In the genomic region with DNA sequence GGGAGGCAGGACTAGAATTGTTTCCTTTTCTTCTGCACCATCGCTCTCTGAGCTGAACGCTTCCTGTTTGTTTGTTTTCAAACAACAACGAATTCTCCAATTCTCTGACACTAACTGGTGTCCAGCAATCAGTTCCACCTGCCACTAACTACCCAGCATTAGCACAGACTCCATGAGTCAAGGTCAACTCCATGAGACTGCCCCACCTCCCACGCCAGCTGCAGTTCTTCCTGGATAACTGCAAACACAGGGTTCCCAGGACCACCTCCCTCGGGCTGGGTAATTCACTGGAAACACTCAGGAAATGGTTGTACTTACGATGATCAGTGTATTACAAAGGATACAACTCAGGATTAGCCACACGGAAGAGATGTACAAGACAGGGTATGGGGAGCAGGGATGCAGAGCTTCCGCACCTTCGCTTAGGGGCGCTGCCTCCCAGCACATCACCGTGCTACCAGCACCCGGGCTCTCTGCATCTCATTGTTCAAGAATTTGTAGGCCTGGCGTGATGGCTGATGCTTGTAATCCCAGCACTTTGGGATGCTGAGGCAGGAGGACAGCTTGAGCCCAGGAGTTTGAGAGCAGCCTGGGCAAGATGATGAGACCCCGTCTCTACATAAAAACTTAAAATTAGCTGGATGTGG, we compare ENCODE assay signal across 24 cellular contexts.
"Had no signal": no experiment of that assay in that cellular context is flagged by ENCODE, and none has a peak within 500 bp of the region (broad histone marks: within the 10 kb centered on the region; RNA-seq: fewer than 3 reads in every experiment).

No MANE protein-coding gene starts in this region.

- ATAC-seq: activated CD4-positive, CD25-positive, alpha-beta regulatory T cell treated with anti-CD3 and anti-CD28 coated beads, Interleukin-2, amount 50 U/mL, for 24 hours; heart right ventricle; left lobe of liver; mucosa of descending colon had no signal

- H3K4me1 ChIP-seq: breast epithelium had no signal

- H3K4me3 Mint-ChIP-seq: activated CD4-positive, alpha-beta memory T cell treated with anti-CD3 and anti-CD28 coated beads, Interleukin-2, amount 10 ng/mL, durations not matched to agents 7 days and 5 days; activated CD4-positive, alpha-beta T cell treated with anti-CD3 and anti-CD28 coated beads, Interleukin-2, amount 10 ng/mL, durations not matched to agents 24 days and 14 days; activated naive CD8-positive, alpha-beta T cell treated with anti-CD3 and anti-CD28 coated beads, Interleukin-2, amount 10 ng/mL, durations not matched to agents 7 days and 5 days had no signal

- H3K27ac ChIP-seq: breast epithelium, heart right ventricle, lower lobe of right lung, sigmoid colon, thoracic aorta, upper lobe of left lung had no signal

- H3K36me3 ChIP-seq: breast epithelium, heart right ventricle, lower lobe of right lung, sigmoid colon, thoracic aorta, upper lobe of left lung had no signal

- H3K27ac Mint-ChIP-seq: activated CD4-positive, alpha-beta memory T cell treated with anti-CD3 and anti-CD28 coated beads, Interleukin-2, amount 10 ng/mL, durations not matched to agents 7 days and 5 days; activated CD4-positive, alpha-beta T cell treated with anti-CD3 and anti-CD28 coated beads, Interleukin-2, amount 10 ng/mL, durations not matched to agents 24 days and 14 days; activated naive CD8-positive, alpha-beta T cell treated with anti-CD3 and anti-CD28 coated beads, Interleukin-2, amount 10 ng/mL, durations not matched to agents 7 days and 5 days; progenitor cell of endocrine pancreas had no signal

- H3K4me3 ChIP-seq: breast epithelium, heart right ventricle, lower lobe of right lung, mucosa of descending colon, sigmoid colon, thoracic aorta, upper lobe of left lung had no signal

- FAIRE-seq: keratinocyte had no signal

- H3K9me3 ChIP-seq: breast epithelium, heart right ventricle, lower lobe of right lung, mucosa of descending colon, sigmoid colon, thoracic aorta, upper lobe of left lung had no signal

- H3K9me3 Mint-ChIP-seq: activated CD4-positive, alpha-beta memory T cell treated with anti-CD3 and anti-CD28 coated beads, Interleukin-2, amount 10 ng/mL, durations not matched to agents 7 days and 5 days; activated CD4-positive, alpha-beta T cell treated with anti-CD3 and anti-CD28 coated beads, Interleukin-2, amount 10 ng/mL, durations not matched to agents 24 days and 14 days; activated naive CD8-positive, alpha-beta T cell treated with anti-CD3 and anti-CD28 coated beads, Interleukin-2, amount 10 ng/mL, durations not matched to agents 7 days and 5 days had no signal

- H3K36me3 Mint-ChIP-seq: activated naive CD8-positive, alpha-beta T cell treated with anti-CD3 and anti-CD28 coated beads, Interleukin-2, amount 10 ng/mL, durations not matched to agents 7 days and 5 days had no signal

- DNase-seq: activated CD4-positive, alpha-beta memory T cell treated with anti-CD3 and anti-CD28 coated beads, Interleukin-2, amount 10 ng/mL, durations not matched to agents 7 days and 5 days; activated CD4-positive, alpha-beta T cell treated with anti-CD3 and anti-CD28 coated beads, Interleukin-2, amount 10 ng/mL, durations not matched to agents 24 days and 14 days; activated naive CD4-positive, alpha-beta T cell treated with Interleukin-2 at 50 U/mL for 16 hours; activated naive CD8-positive, alpha-beta T cell treated with anti-CD3 and anti-CD28 coated beads, Interleukin-2, amount 10 ng/mL, durations not matched to agents 7 days and 5 days; amniotic stem cell; cortex of kidney; heart right ventricle; lower lobe of right lung; mesendoderm; retina; sigmoid colon; stimulated activated CD4-positive, alpha-beta T cell treated with anti-CD3 and anti-CD28 coated beads, Interleukin-2, amount 100 ng/mL, for 48 hours; stimulated activated CD8-positive, alpha-beta memory T cell treated with anti-CD3 and anti-CD28 coated beads, Interleukin-4, amount 100 ng/mL, for 48 hours; stimulated activated naive CD4-positive, alpha-beta T cell; SW 1271; T-helper 2 cell had no signal
